ENCODE assay signal across 9 cellular contexts in genomic region chr19:8334458-8335342, GRCh38. TPM values are rescaled to one million over a fixed set of nuclear protein-coding genes. Genes with fewer than 3 reads are reported as not detected.
DNase-seq lines count a peak whose midpoint lies in the region; ATAC-seq and TF ChIP-seq lines count a peak whose summit lies in the region.
"Had no signal": no experiment of that assay in that cellular context is flagged by ENCODE, and none has a peak within 500 bp of the region (broad histone marks: within the 10 kb centered on the region; RNA-seq: fewer than 3 reads in every experiment).

No MANE protein-coding gene starts in this region.

- H3K9ac ChIP-seq in HCT116 (ENCODE audit: low read length) (peak overlapping the region; percentile 90), OCI-LY1 (ENCODE audit: low read length) (no peak overlapping the region)

- H3K4me1 ChIP-seq in HCT116 (ENCODE audit: control insufficient read depth in 1 of 2, insufficient read depth in 2 of 2, low read length in 2 of 2) (peaks cover 18 to 31% of the 10 kb centered on the region in 2 experiments), OCI-LY1 (ENCODE audit: insufficient read depth, low read length, severe bottlenecking) (no peaks in the 10 kb centered on the region), lung (ENCODE audit: control insufficient read depth in 2 of 2, insufficient read depth in 2 of 2, low read length in 2 of 2) (peaks cover 0 to 10% of the 10 kb centered on the region in 2 donors)

- TF ChIP-seq RAD21 in HCT116 (IDR thresholded peaks at IDR 0.05; ENCODE audit: low read depth) = no peak

- TF ChIP-seq POLR2A in HCT116 (IDR thresholded peaks at IDR 0.05; ENCODE audit: borderline replicate concordance, extremely low read depth, insufficient read depth, insufficient read length) = peak; percentile 56

- no peak overlapping the region for H3K27ac Mint-ChIP-seq in Calu3 (ENCODE audit: unreplicated experiment)
- no peak overlapping the region for H3K27ac Mint-ChIP-seq in osteocyte (ENCODE audit: unreplicated experiment)

- BruUV-seq in Calu3 (replicated peaks; lab: Mats Ljungman, UMichigan) = no TSS peak
- no TSS peak for BruUV-seq in HCT116 (replicated peaks; lab: Mats Ljungman, UMichigan)

- H3K9me3 ChIP-seq in HCT116 (ENCODE audit: control insufficient read depth in 1 of 2, insufficient read depth in 1 of 2, low read depth in 1 of 2, low read length in 2 of 2) (no peaks in the 10 kb centered on the region), OCI-LY1 (ENCODE audit: low read length) (no peaks in the 10 kb centered on the region), lung (ENCODE audit: control insufficient read depth in 2 of 2, insufficient read depth in 1 of 2, low read length in 1 of 2) (no peaks in the 10 kb centered on the region)

- intact Hi-C loops in Calu3 (cut with micrococcal nuclease; ENCODE audit: unreplicated experiment) = no loop called here
- intact Hi-C loops in HCT116 (cut with micrococcal nuclease) = loop anchor here (10.0 kb wide), 1 partner anchor 180 kb away; no protein-coding TSS in a partner anchor

- CTCF ChIA-PET in Calu3 (lab: Charles Lee) = interaction anchor here (1.0 kb wide), 1 partner anchor 19 kb away, joined by 3 read pairs; no protein-coding TSS in a partner anchor
- CTCF ChIA-PET in HCT116 (lab: Charles Lee) = interaction anchor here (0.9 to 3.5 kb wide), 14 partner anchors 8 to 414 kb away, joined by 3 to 21 read pairs (median 4); partner anchors contain the start of genes SNAPC2 and TIMM44

- H2AFZ ChIP-seq in HCT116 (ENCODE audit: low read depth, low read length, poor library complexity, severe bottlenecking) (no peak overlapping the region), OCI-LY1 (ENCODE audit: low read length) (no peak overlapping the region)

- peak overlapping the region; percentile 71 to 82 for H3K4me3 ChIP-seq in HCT116 (replicated peaks in 1 of 2; ENCODE audit: low read depth in 1 of 2, low read length in 2 of 2)
- H3K4me3 ChIP-seq in OCI-LY1 (ENCODE audit: low read depth, low read length, poor library complexity, severe bottlenecking) = peak overlapping the region; percentile 22
- H3K4me3 ChIP-seq in choroid plexus epithelial cell (ENCODE audit: low read depth, low read length) = no peak overlapping the region
- H3K4me3 ChIP-seq in lung = no peak overlapping the region

- RAD21 ChIA-PET in HCT116 (lab: Charles Lee; ENCODE audit: low non-redundant PET in 1 of 2, low total read pairs in 2 of 2, uncharacterized antibody in 2 of 2, unreplicated experiment in 2 of 2) = interaction anchor here (0.6 to 0.8 kb wide), 2 partner anchors 18 to 319 kb away, joined by 3 read pairs; no protein-coding TSS in a partner anchor

- TF ChIP-seq CTCF in Calu3 (IDR thresholded peaks at IDR 0.05; ENCODE audit: unreplicated experiment) (no peak), HCT116 (IDR thresholded peaks at IDR 0.05 in 2 of 3, conservative IDR thresholded peaks at IDR 0.05 in 1 of 3; ENCODE audit: borderline replicate concordance in 1 of 3, insufficient read depth in 1 of 3, low read depth in 2 of 3, low read length in 2 of 3) (no peak), OCI-LY1 (IDR thresholded peaks at IDR 0.05; ENCODE audit: low read length) (no peak), choroid plexus epithelial cell (conservative IDR thresholded peaks at IDR 0.05; ENCODE audit: low read depth, low read length) (no peak), lung (IDR thresholded peaks at IDR 0.05; ENCODE audit: control extremely low read depth, extremely low read depth) (no peak), osteocyte (IDR thresholded peaks at IDR 0.05) (no peak)

- H3K36me3 ChIP-seq in HCT116 (ENCODE audit: control insufficient read depth in 1 of 2, insufficient read depth in 2 of 2, low read length in 2 of 2) (no peaks in the 10 kb centered on the region), OCI-LY1 (ENCODE audit: insufficient read depth, low read length) (no peaks in the 10 kb centered on the region), lung (ENCODE audit: control insufficient read depth in 2 of 2, insufficient read depth in 2 of 2, low read length in 2 of 2) (peaks cover 0 to 23% of the 10 kb centered on the region in 2 donors)

- DNase-seq in Calu3 (peak; percentile 68), HCT116 (ENCODE audit: low read depth, low spot score) (peak; percentile 82), choroid plexus epithelial cell (ENCODE audit: low read depth) (peak; percentile 65), lung (ENCODE audit: low spot score) (no peak), osteocyte (ENCODE audit: extremely low spot score, unreplicated experiment) (no peak)

- POLR2A ChIA-PET in HCT116 (lab: Charles Lee) = interaction anchor here (0.6 to 4.5 kb wide), 10 partner anchors 9 to 179 kb away, joined by 3 to 37 read pairs (median 4); partner anchors contain the start of genes HNRNPM, KANK3, NDUFA7 and RAB11B

- peak; percentile 83 for ATAC-seq in HCT116
- ATAC-seq in lung (ENCODE audit: insufficient read depth, low FRiP score) = peak; percentile 74
- no peak for ATAC-seq in GM19397 (IDR thresholded peaks at IDR 0.05; ENCODE audit: unreplicated experiment)
- no peak for ATAC-seq in GM19324 (IDR thresholded peaks at IDR 0.05; ENCODE audit: low FRiP score, unreplicated experiment)

- H3K27me3 Mint-ChIP-seq in Calu3 (ENCODE audit: unreplicated experiment) = peaks cover 18% of the 10 kb centered on the region
- H3K27me3 Mint-ChIP-seq in osteocyte (ENCODE audit: unreplicated experiment) = peaks cover 40% of the 10 kb centered on the region

- H3K36me3 Mint-ChIP-seq in Calu3 (ENCODE audit: insufficient read depth, unreplicated experiment) (peaks cover 5% of the 10 kb centered on the region), osteocyte (ENCODE audit: unreplicated experiment) (no peaks in the 10 kb centered on the region)

- H3K4me1 Mint-ChIP-seq in Calu3 (ENCODE audit: low read depth, unreplicated experiment) (no peaks in the 10 kb centered on the region), osteocyte (ENCODE audit: unreplicated experiment) (peaks cover 2% of the 10 kb centered on the region)

- H3K4me3 Mint-ChIP-seq in Calu3 (ENCODE audit: low read depth, unreplicated experiment) (peak overlapping the region; percentile 50), osteocyte (ENCODE audit: unreplicated experiment) (no peak overlapping the region)

- H3K27me3 ChIP-seq in HCT116 (ENCODE audit: insufficient read depth, low read length) = no peaks in the 10 kb centered on the region
- no peaks in the 10 kb centered on the region for H3K27me3 ChIP-seq in OCI-LY1 (ENCODE audit: insufficient read depth, low read length)
- no peaks in the 10 kb centered on the region for H3K27me3 ChIP-seq in lung (ENCODE audit: control insufficient read depth, insufficient read depth)

- H3K79me2 ChIP-seq in HCT116 (ENCODE audit: insufficient read depth, low read length) (peaks cover 15% of the 10 kb centered on the region), OCI-LY1 (ENCODE audit: insufficient read depth, low read length) (no peaks in the 10 kb centered on the region)

- no peaks in the 10 kb centered on the region for H3K9me3 Mint-ChIP-seq in Calu3 (ENCODE audit: low read depth, unreplicated experiment)
- H3K9me3 Mint-ChIP-seq in osteocyte (ENCODE audit: unreplicated experiment) = no peaks in the 10 kb centered on the region

- H3F3A ChIP-seq in OCI-LY1 (ENCODE audit: insufficient read depth, low read length) = no peaks in the 10 kb centered on the region

- H3K9me2 ChIP-seq in HCT116 (ENCODE audit: insufficient read depth) (no peaks in the 10 kb centered on the region), OCI-LY1 (ENCODE audit: low read depth, low read length) (no peaks in the 10 kb centered on the region)

- H4K20me1 ChIP-seq in HCT116 (ENCODE audit: insufficient read depth) (no peaks in the 10 kb centered on the region), OCI-LY1 (ENCODE audit: insufficient read depth, low read length) (no peaks in the 10 kb centered on the region)

- 27 to 34% methylated on average over 89 to 117 of the region's 117 CpGs for WGBS in lung, 2 donors

- H3K4me2 ChIP-seq in HCT116 (ENCODE audit: low read length) = peak overlapping the region; percentile 97
- peak overlapping the region; percentile 50 for H3K4me2 ChIP-seq in OCI-LY1 (ENCODE audit: low read length)

- H3K27ac ChIP-seq in HCT116 (ENCODE audit: low read depth, low read length) (peak overlapping the region; percentile 100), OCI-LY1 (ENCODE audit: low read depth, low read length, poor library complexity, severe bottlenecking) (no peak overlapping the region), lung (ENCODE audit: low read depth in 1 of 2, low read length in 1 of 2) (peak overlapping the region in 1 of 2 donors; percentile 44)

TF ChIP-seq in HCT116, 20 proteins besides CTCF, POLR2A, EP300 and RAD21:
- peak; percentile 83 for TF ChIP-seq ZFX (IDR thresholded peaks at IDR 0.05)
- TF ChIP-seq ZNF274 (IDR thresholded peaks at IDR 0.05; ENCODE audit: low read depth, low read length) = no peak
- peak; percentile 55 for TF ChIP-seq POLR2AphosphoS5 (IDR thresholded peaks at IDR 0.05; ENCODE audit: low read depth, low read length)
- TF ChIP-seq MAX (IDR thresholded peaks at IDR 0.05) = peak; percentile 67; the same call in 1 of the 2 replicates

RNA-seq across cellular contexts. Expression of gene KANK3, which starts 8.4 kb away (rescaled TPM):
- 0.17 TPM in 1 of 2 replicates, not detected in the other for total RNA-seq in Calu3 (2022)
- total RNA-seq in HCT116 (2021; ENCODE audit: unreplicated experiment) = 21.7 TPM
- 13.1 and 14.4 TPM in 2 replicates for polyA plus RNA-seq in HCT116 (2012)
- total RNA-seq in lung = 10 to 100 TPM; 24.2 to 42.3 TPM
- polyA plus RNA-seq in lung = 10 to 100 TPM; 24.0 to 29.1 TPM
- 0.30 TPM in 1 of 2 replicates, not detected in the other for total RNA-seq in osteocyte

RNA-seq across cellular contexts. Expression of gene RPS28, which starts 13.4 kb away (rescaled TPM):
- 565 and 595 TPM in 2 replicates for total RNA-seq in Calu3 (2022)
- 2,379 TPM for total RNA-seq in HCT116 (2021; ENCODE audit: unreplicated experiment)
- 2,859 and 3,193 TPM in 2 replicates for polyA plus RNA-seq in HCT116 (2012)
- total RNA-seq in lung = 1,000 to 10,000 TPM in 1 of 2 donors, 100 to 1,000 TPM in 1; 847 to 1,744 TPM
- 1,000 to 10,000 TPM in 1 of 2 donors, 100 to 1,000 TPM in 1; 588 to 1,897 TPM for polyA plus RNA-seq in lung
- total RNA-seq in osteocyte = 1,524 and 1,597 TPM in 2 replicates

RNA-seq across cellular contexts. Expression of gene NDUFA7, which starts 13.5 kb away (rescaled TPM):
- 38.2 and 44.5 TPM in 2 replicates for total RNA-seq in Calu3 (2022)
- 86.9 TPM for total RNA-seq in HCT116 (2021; ENCODE audit: unreplicated experiment)
- polyA plus RNA-seq in HCT116 (2012) = 126 and 168 TPM in 2 replicates
- total RNA-seq in lung = 10 to 100 TPM; 10.6 to 54.1 TPM
- polyA plus RNA-seq in lung = 100 to 1,000 TPM; 119 to 239 TPM
- 29.8 and 35.4 TPM in 2 replicates for total RNA-seq in osteocyte

RNA-seq across cellular contexts. Expression of gene CD320, which starts 26.5 kb away (rescaled TPM):
- total RNA-seq in Calu3 (2022) (54.0 and 54.9 TPM in 2 replicates), HCT116 (2021; ENCODE audit: unreplicated experiment) (86.2 TPM), lung (10 to 100 TPM; 19.1 to 53.8 TPM), osteocyte (41.9 and 44.5 TPM in 2 replicates)
- 90.4 and 96.8 TPM in 2 replicates for polyA plus RNA-seq in HCT116 (2012)
- 10 to 100 TPM; 38.6 to 55.6 TPM for polyA plus RNA-seq in lung

RNA-seq across cellular contexts. Expression of gene ANGPTL4, which starts 29.3 kb away (rescaled TPM):
- total RNA-seq in Calu3 (2022) (0.97 and 1.6 TPM in 2 replicates), HCT116 (2021; ENCODE audit: unreplicated experiment) (54.8 TPM), lung (10 to 100 TPM in 1 of 2 donors, 1 to 10 TPM in 1; 4.4 to 14.8 TPM), osteocyte (6.5 and 8.6 TPM in 2 replicates)
- polyA plus RNA-seq in HCT116 (2012) = 114 and 161 TPM in 2 replicates
- polyA plus RNA-seq in lung = 10 to 100 TPM; 10.5 to 96.3 TPM
- total RNA-seq: mononuclear cell had no signal

Comparison
In these comparisons a context has a peak if more than half of its experiments do, and no peak if none do; other contexts are left out.
1. DNase-seq: peak in Calu3 (single experiment), HCT116 (single experiment) and choroid plexus epithelial cell (single experiment); none in lung (single experiment) and osteocyte (single experiment).
2. ATAC-seq: peak in HCT116 (single experiment) and lung (single experiment); none in GM19397 (single experiment) and GM19324 (single experiment).
3. H3K4me3 ChIP-seq: peak in HCT116 (2 of 2) and OCI-LY1 (single experiment); none in choroid plexus epithelial cell (single experiment) and lung (single experiment).
4. RNA of gene KANK3, which starts 8.4 kb away (total RNA-seq): 24.2 to 42.3 TPM in lung and 21.7 TPM in HCT116 (single experiment); 0.30 TPM in osteocyte and 0.17 TPM in Calu3; every median in the first group is over 10 times any median in the second.